Comparison of ENCODE assay signal across 1 cellular context in genomic region chr16:67537636-67538591, GRCh38.
TF ChIP-seq lines count a peak whose summit lies in the region.

No MANE protein-coding gene starts in this region.

TF ChIP-seq in HepG2, 621 proteins besides CTCF, POLR2A, EP300 and RAD21 (continued from another document and continues in another):
- TF ChIP-seq ZBTB4 (CRISPR knock-in tag; IDR thresholded peaks at IDR 0.05; ENCODE audit: borderline replicate concordance) (no peak), ZNF772 (CRISPR knock-in tag; IDR thresholded peaks at IDR 0.05) (no peak), TRIM24 (CRISPR knock-in tag; IDR thresholded peaks at IDR 0.05) (no peak), ZNF20 (CRISPR knock-in tag; IDR thresholded peaks at IDR 0.05) (no peak), ZNF33A (CRISPR knock-in tag; IDR thresholded peaks at IDR 0.05; ENCODE audit: borderline replicate concordance) (no peak), ZNF274 (CRISPR knock-in tag; IDR thresholded peaks at IDR 0.05) (peak; percentile 4; the same call in 1 of the 2 replicates), ZNF317 (CRISPR knock-in tag; IDR thresholded peaks at IDR 0.05) (no peak), ZMYM4 (CRISPR knock-in tag; IDR thresholded peaks at IDR 0.05) (no peak), RARA (CRISPR knock-in tag; IDR thresholded peaks at IDR 0.05) (peak; percentile 26; the same call in 1 of the 2 replicates), ZNF816 (CRISPR knock-in tag; IDR thresholded peaks at IDR 0.05; ENCODE audit: borderline replicate concordance) (no peak), ZNF740 (CRISPR knock-in tag; IDR thresholded peaks at IDR 0.05) (no peak), ZNF841 (CRISPR knock-in tag; IDR thresholded peaks at IDR 0.05; ENCODE audit: borderline replicate concordance) (no peak), ZNF225 (CRISPR knock-in tag; IDR thresholded peaks at IDR 0.05) (no peak), TGIF2 (CRISPR knock-in tag; IDR thresholded peaks at IDR 0.05) (0 out of 2 replicates have a peak, but pooled peaks have one; percentile 20), TCF7L2 (IDR thresholded peaks at IDR 0.05; ENCODE audit: low read depth, low read length) (no peak), DZIP1 (CRISPR knock-in tag; IDR thresholded peaks at IDR 0.05) (no peak), SALL2 (CRISPR knock-in tag; IDR thresholded peaks at IDR 0.05) (no peak), SIX4 (CRISPR knock-in tag; IDR thresholded peaks at IDR 0.05) (no peak), REL (CRISPR knock-in tag; conservative IDR thresholded peaks at IDR 0.05) (no peak), ZBTB20 (CRISPR knock-in tag; IDR thresholded peaks at IDR 0.05; ENCODE audit: borderline replicate concordance, low read depth) (no peak), EHMT2 (IDR thresholded peaks at IDR 0.05; ENCODE audit: borderline replicate concordance, low read depth, low read length) (no peak), RBFOX2 (IDR thresholded peaks at IDR 0.05; ENCODE audit: low read depth, low read length) (peak; percentile 62; the same call in 1 of the 2 replicates), SOX13 (IDR thresholded peaks at IDR 0.05) (no peak), SOX13 (CRISPR knock-in tag; conservative IDR thresholded peaks at IDR 0.05 in 1 of 2, IDR thresholded peaks at IDR 0.05 in 1 of 2) (peak in 1 of 2 experiments; percentile 50; a peak in 2 of 4 replicates), ZNF569 (CRISPR knock-in tag; IDR thresholded peaks at IDR 0.05; ENCODE audit: borderline replicate concordance) (0 out of 2 replicates have a peak, but pooled peaks have one; percentile 26), ZNF800 (CRISPR knock-in tag; IDR thresholded peaks at IDR 0.05) (no peak), TAF1 (CRISPR knock-in tag; IDR thresholded peaks at IDR 0.05) (no peak; the same call in 1 of the 2 replicates), ZBTB7B (CRISPR knock-in tag; IDR thresholded peaks at IDR 0.05) (peak; percentile 92), REXO4 (CRISPR knock-in tag; IDR thresholded peaks at IDR 0.05; ENCODE audit: borderline replicate concordance) (no peak), ZBTB14 (CRISPR knock-in tag; IDR thresholded peaks at IDR 0.05) (no peak), ZNF180 (CRISPR knock-in tag; IDR thresholded peaks at IDR 0.05; ENCODE audit: borderline replicate concordance, low read depth) (no peak), GPN1 (CRISPR knock-in tag; IDR thresholded peaks at IDR 0.05; ENCODE audit: borderline replicate concordance) (no peak), MAFG (CRISPR knock-in tag; IDR thresholded peaks at IDR 0.05) (no peak), UBTF (CRISPR knock-in tag; IDR thresholded peaks at IDR 0.05) (peak; percentile 66), ZNF557 (CRISPR knock-in tag; IDR thresholded peaks at IDR 0.05) (no peak), ZNF260 (CRISPR knock-in tag; IDR thresholded peaks at IDR 0.05; ENCODE audit: borderline replicate concordance, low read depth) (no peak), SP4 (CRISPR knock-in tag; IDR thresholded peaks at IDR 0.05) (no peak), MLLT10 (CRISPR knock-in tag; IDR thresholded peaks at IDR 0.05) (no peak), ZNF576 (CRISPR knock-in tag; IDR thresholded peaks at IDR 0.05) (no peak), ZNF580 (CRISPR knock-in tag; IDR thresholded peaks at IDR 0.05; ENCODE audit: borderline replicate concordance, low read depth) (no peak), ZNF749 (CRISPR knock-in tag; IDR thresholded peaks at IDR 0.05; ENCODE audit: borderline replicate concordance) (no peak), ZNF614 (CRISPR knock-in tag; IDR thresholded peaks at IDR 0.05; ENCODE audit: borderline replicate concordance) (no peak), DPF2 (CRISPR knock-in tag; IDR thresholded peaks at IDR 0.05; ENCODE audit: borderline replicate concordance, low read depth) (no peak), ZNF512B (CRISPR knock-in tag; IDR thresholded peaks at IDR 0.05; ENCODE audit: borderline replicate concordance) (no peak), GLMP (CRISPR knock-in tag; IDR thresholded peaks at IDR 0.05; ENCODE audit: borderline replicate concordance) (no peak), ZNF776 (CRISPR knock-in tag; IDR thresholded peaks at IDR 0.05) (no peak), ZNF556 (CRISPR knock-in tag; IDR thresholded peaks at IDR 0.05; ENCODE audit: borderline replicate concordance) (no peak; the same call in 1 of the 2 replicates)
